In genomic region chr15:96058103-96058851, GRCh38 we compare ENCODE assay signal across 11 cellular contexts.
DNase-seq lines count a peak whose midpoint lies in the region; ATAC-seq lines count a peak whose summit lies in the region.
"Had no signal": no experiment of that assay in that cellular context is flagged by ENCODE, and none has a peak within 500 bp of the region (broad histone marks: within the 10 kb centered on the region; RNA-seq: fewer than 3 reads in every experiment).

No MANE protein-coding gene starts in this region.

- H3K27me3 Mint-ChIP-seq in naive B cell, result peaks cover 8 to 17% (median 9%) of the 10 kb centered on the region in 3 donors

- DNase-seq in naive B cell (peak; percentile 15), HUDEP-2 (lab: John Stamatoyannopoulos, UW; ENCODE audit: unreplicated experiment in 76 of 76) (no peak), GF-D8 (lab: John Stamatoyannopoulos, UW) (no peak), NCI-H526 treated with DMSO at 0.1 percent for 48 hours (lab: John Stamatoyannopoulos, UW) (no peak)
- DNase-seq in activated effector memory CD4-positive, alpha-beta T cell treated with anti-CD3 and anti-CD28 coated beads, Interleukin-2, amount 50 U/mL, for 16 hours, result no peak
- DNase-seq: activated CD4-positive, alpha-beta T cell treated with anti-CD3 and anti-CD28 coated beads, Interleukin-2, amount 10 ng/mL, durations not matched to agents 7 days and 5 days; occipital lobe; OCI-M1 had no signal

- H3K36me3 Mint-ChIP-seq in naive B cell, result no peaks in the 10 kb centered on the region

- H3K4me1 Mint-ChIP-seq in naive B cell, result peaks cover 0 to 38% (median 9%) of the 10 kb centered on the region in 3 donors

- H3K27ac Mint-ChIP-seq in naive B cell, result peak overlapping the region in 3 of 6 donors; percentile 41 to 93 (median 87)
- H3K27ac Mint-ChIP-seq: activated CD4-positive, alpha-beta T cell treated with anti-CD3 and anti-CD28 coated beads, Interleukin-2, amount 10 ng/mL, durations not matched to agents 7 days and 5 days had no signal

- peak; percentile 93 for ATAC-seq in GM18517 (IDR thresholded peaks at IDR 0.05; ENCODE audit: unreplicated experiment)
- peak; percentile 86 for ATAC-seq in GM21723 (IDR thresholded peaks at IDR 0.05; ENCODE audit: unreplicated experiment)
- peak; percentile 82 for ATAC-seq in HG03558 (IDR thresholded peaks at IDR 0.05; ENCODE audit: extremely low read depth, unreplicated experiment)
- peak; percentile 54 to 62 for ATAC-seq in naive B cell (ENCODE audit: low read depth in 2 of 2)

- H3K4me3 Mint-ChIP-seq in naive B cell, result peak overlapping the region in 3 of 8 donors; percentile 30 to 51 (median 47)
- H3K4me3 Mint-ChIP-seq: activated CD4-positive, alpha-beta T cell treated with anti-CD3 and anti-CD28 coated beads, Interleukin-2, amount 10 ng/mL, durations not matched to agents 7 days and 5 days had no signal

- peaks cover 0 to 6% (median 4%) of the 10 kb centered on the region in 7 donors for H3K9me3 Mint-ChIP-seq in naive B cell
- H3K9me3 Mint-ChIP-seq: activated CD4-positive, alpha-beta T cell treated with anti-CD3 and anti-CD28 coated beads, Interleukin-2, amount 10 ng/mL, durations not matched to agents 7 days and 5 days had no signal
